In genomic region chr2:6493669-6494068, GRCh38 we compare ENCODE assay signal across 30 cellular contexts.
"Had no signal": no experiment of that assay in that cellular context is flagged by ENCODE, and none has a peak within 500 bp of the region (broad histone marks: within the 10 kb centered on the region; RNA-seq: fewer than 3 reads in every experiment).

No MANE protein-coding gene starts in this region.

- H3K27me3 ChIP-seq: ascending aorta, cardiac muscle cell had no signal

- H3K36me3 ChIP-seq: ascending aorta, cardiac muscle cell, WERI-Rb-1 had no signal

- DNase-seq: activated CD4-positive, alpha-beta memory T cell treated with anti-CD3 and anti-CD28 coated beads, Interleukin-2, amount 10 ng/mL, durations not matched to agents 7 days and 5 days; activated CD4-positive, alpha-beta T cell treated with anti-CD3 and anti-CD28 coated beads for 1 hour; activated CD4-positive, alpha-beta T cell treated with anti-CD3 and anti-CD28 coated beads for 36 hours; activated CD4-positive, alpha-beta T cell treated with anti-CD3 and anti-CD28 coated beads for 48 hours; activated CD4-positive, alpha-beta T cell treated with anti-CD3 and anti-CD28 coated beads, Interleukin-2, amount 10 ng/mL, durations not matched to agents 7 days and 5 days; activated CD4-positive, alpha-beta T cell treated with anti-CD3 and anti-CD28 coated beads, Interleukin-2, amount 50 U/mL, for 48 hours; activated CD4-positive, CD25-positive, alpha-beta regulatory T cell; activated CD8-positive, alpha-beta memory T cell treated with anti-CD3 and anti-CD28 coated beads for 24 hours; activated CD8-positive, alpha-beta memory T cell treated with anti-CD3 and anti-CD28 coated beads, Interleukin-2, amount 10 ng/mL, durations not matched to agents 7 days and 5 days; activated CD8-positive, alpha-beta memory T cell treated with anti-CD3 and anti-CD28 coated beads, Interleukin-2, amount 50 U/mL, for 48 hours; activated CD8-positive, alpha-beta T cell treated with anti-CD3 and anti-CD28 coated beads, Interleukin-2, amount 10 ng/mL, durations not matched to agents 7 days and 5 days; activated effector memory CD4-positive, alpha-beta T cell treated with Interleukin-2 at 50 U/mL for 16 hours; activated gamma-delta T cell; activated naive CD4-positive, alpha-beta T cell treated with anti-CD3 and anti-CD28 coated beads, Interleukin-2, amount 10 ng/mL, durations not matched to agents 7 days and 5 days; activated naive CD4-positive, alpha-beta T cell treated with Interleukin-2 at 50 U/mL for 16 hours; activated naive CD8-positive, alpha-beta T cell treated with anti-CD3 and anti-CD28 coated beads, Interleukin-2, amount 10 ng/mL, durations not matched to agents 7 days and 5 days; activated naive CD8-positive, alpha-beta T cell treated with anti-CD3 and anti-CD28 coated beads, Interleukin-2, amount 50 U/mL, for 24 hours; activated T-cell treated with anti-CD3 and anti-CD28 coated beads, Interleukin-2, amount 50 U/mL, for 24 hours; activated T-cell treated with anti-CD3 and anti-CD28 coated beads, Interleukin-2, amount 50 U/mL, for 48 hours; amygdala; anterior cingulate cortex; caudate nucleus; cerebellar nuclear complex; T-helper 1 cell; T-helper 2 cell; T-helper 9 cell; WERI-Rb-1 had no signal

- H3K4me1 ChIP-seq: ascending aorta had no signal

- H3K4me3 ChIP-seq: ascending aorta, cardiac muscle cell had no signal

- H3K27ac ChIP-seq: ascending aorta, cardiac muscle cell, WERI-Rb-1 had no signal

- FAIRE-seq: TTC549 had no signal

- H3K9me3 ChIP-seq: ascending aorta had no signal
